In the genomic region with DNA sequence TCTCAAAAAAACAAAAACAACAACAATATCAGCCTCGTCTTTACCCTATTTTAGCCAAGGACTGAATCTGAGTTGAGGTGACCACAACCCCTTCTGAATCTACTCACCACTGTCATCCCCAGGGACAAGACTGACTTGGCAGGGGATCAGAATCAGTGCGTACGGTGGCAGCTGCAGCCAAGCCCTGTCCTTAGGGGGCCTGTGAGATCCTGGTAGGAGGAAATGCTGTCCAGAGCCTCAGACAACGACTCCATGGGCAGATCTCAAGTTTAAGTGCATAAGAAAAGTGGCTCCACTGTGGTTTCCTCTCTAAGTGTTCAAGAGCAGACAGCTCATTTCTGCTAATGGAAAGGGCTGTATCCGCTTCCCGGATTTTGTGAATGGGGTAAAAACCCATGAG, we compare ENCODE assay signal across 19 cellular contexts. TPM values are rescaled to one million over a fixed set of nuclear protein-coding genes. Genes with fewer than 3 reads are reported as not detected.
A peak's percentile ranks its signal among the peaks of the same experiment; 100 is the strongest.
DNase-seq lines count a peak whose midpoint lies in the region; ATAC-seq, FAIRE-seq and TF ChIP-seq lines count a peak whose summit lies in the region.
"Had no signal": no experiment of that assay in that cellular context is flagged by ENCODE, and none has a peak within 500 bp of the region (broad histone marks: within the 10 kb centered on the region; RNA-seq: fewer than 3 reads in every experiment).

No MANE protein-coding gene starts in this region.

- H3K4me1 Mint-ChIP-seq in endothelial cell (ENCODE audit: unreplicated experiment): no peaks in the 10 kb centered on the region
- H3K4me1 Mint-ChIP-seq: IgD-negative memory B cell had no signal

- no peaks in the 10 kb centered on the region for H3K27me3 ChIP-seq in BE2C
- no peaks in the 10 kb centered on the region for H3K27me3 ChIP-seq in tibial nerve
- H3K27me3 ChIP-seq: right lobe of liver, stomach had no signal

- no peak overlapping the region for H3K4me3 Mint-ChIP-seq in endothelial cell (ENCODE audit: unreplicated experiment)
- H3K4me3 Mint-ChIP-seq: activated naive CD8-positive, alpha-beta T cell; IgD-negative memory B cell had no signal

- H3K4me1 ChIP-seq in BE2C (no peaks in the 10 kb centered on the region; the same call in 1 of the 2 replicates), tibial nerve (no peaks in the 10 kb centered on the region)
- H3K4me1 ChIP-seq: gastroesophageal sphincter, right lobe of liver, stomach had no signal

- H3K36me3 ChIP-seq in BE2C (no peaks in the 10 kb centered on the region), tibial nerve (no peaks in the 10 kb centered on the region)
- H3K36me3 ChIP-seq: gastroesophageal sphincter, right lobe of liver, stomach had no signal

- no peak for TF ChIP-seq POLR2A in tibial nerve (IDR thresholded peaks at IDR 0.05)

- no peak for ATAC-seq in HG03039 (IDR thresholded peaks at IDR 0.05; ENCODE audit: unreplicated experiment)
- ATAC-seq: gastroesophageal sphincter, right lobe of liver had no signal

- no peak for TF ChIP-seq EP300 in tibial nerve (IDR thresholded peaks at IDR 0.05)

- WGBS in tibial nerve, 2 donors: 72 to 80% methylated on average over 6 of the region's 6 CpGs

- no peak overlapping the region for H3K4me3 ChIP-seq in BE2C (ENCODE audit: low read depth, low read length)
- H3K4me3 ChIP-seq in tibial nerve: no peak overlapping the region
- H3K4me3 ChIP-seq: gastroesophageal sphincter, right lobe of liver, stomach had no signal

- H3K9me3 Mint-ChIP-seq in endothelial cell (ENCODE audit: unreplicated experiment): no peaks in the 10 kb centered on the region
- H3K9me3 Mint-ChIP-seq: IgD-negative memory B cell had no signal

- peak; percentile 72 for FAIRE-seq in HTR-8/SVneo (lab: Jason Lieb, UNC)

- DNase-seq in BE2C: peak; percentile 75
- DNase-seq in HTR-8/SVneo (ENCODE audit: insufficient read length, low spot score): no peak
- peak; percentile 29 for DNase-seq in SK-N-DZ (ENCODE audit: low spot score)
- DNase-seq in myocyte (ENCODE audit: low read depth): peak; percentile 98
- no peak for DNase-seq in endothelial cell (ENCODE audit: low spot score)
- DNase-seq in tibial nerve (ENCODE audit: low spot score in 2 of 2): no peak
- DNase-seq in COR-L47 (lab: John Stamatoyannopoulos, UW): no peak
- DNase-seq: dermis blood vessel endothelial cell; HCEC 1CT; NK-92 treated with Interleukin-12 subunit alpha and Interleukin-12 subunit beta, amount 100 ng/mL, for 24 hours; right lobe of liver; stimulated activated CD4-positive, alpha-beta T cell treated with anti-CD3 and anti-CD28 coated beads, Interleukin-1b, Interleukin-23, amount 100 ng/mL, for 48 hours; stomach; T-helper 1 cell had no signal

- H3K27me3 Mint-ChIP-seq in endothelial cell (ENCODE audit: unreplicated experiment): peaks cover 2% of the 10 kb centered on the region

- H3K27ac ChIP-seq in tibial nerve: no peak overlapping the region
- H3K27ac ChIP-seq: gastroesophageal sphincter, right lobe of liver, RWPE1, stomach had no signal

- H3K27ac Mint-ChIP-seq in endothelial cell (ENCODE audit: unreplicated experiment): no peak overlapping the region
- H3K27ac Mint-ChIP-seq: activated naive CD8-positive, alpha-beta T cell had no signal

- TF ChIP-seq CTCF in BE2C (IDR thresholded peaks at IDR 0.05; ENCODE audit: low read depth, low read length): no peak
- TF ChIP-seq CTCF in endothelial cell (IDR thresholded peaks at IDR 0.05; ENCODE audit: unreplicated experiment): no peak
- no peak for TF ChIP-seq CTCF in tibial nerve (IDR thresholded peaks at IDR 0.05)

- no peaks in the 10 kb centered on the region for H3K36me3 Mint-ChIP-seq in endothelial cell (ENCODE audit: low read depth, unreplicated experiment)
- H3K36me3 Mint-ChIP-seq: activated naive CD8-positive, alpha-beta T cell had no signal

- H3K9me3 ChIP-seq in BE2C: no peaks in the 10 kb centered on the region
- no peaks in the 10 kb centered on the region for H3K9me3 ChIP-seq in tibial nerve
- H3K9me3 ChIP-seq: gastroesophageal sphincter, right lobe of liver, stomach had no signal

RNA-seq across cellular contexts. Expression of a gene that starts 22.4 kb away (rescaled TPM):
- polyA plus RNA-seq in BE2C (2012; ENCODE audit: insufficient read depth, insufficient read length, low read depth): 61.0 TPM
- 29.8 and 33.2 TPM in 2 replicates for polyA plus RNA-seq in SK-N-DZ (2014; cell fraction: cytosol; rRNA removed)
- 37.6 and 58.5 TPM in 2 replicates for polyA plus RNA-seq in SK-N-DZ (2014; cell fraction: nucleus; rRNA removed)
- total RNA-seq in myocyte (27.4 and 58.6 TPM in 2 replicates), endothelial cell (ENCODE audit: unreplicated experiment) (24.3 TPM), tibial nerve (10 to 100 TPM; 49.2 to 61.2 (median 53.2) TPM)
- polyA plus RNA-seq in myocyte (2012): 88.7 TPM

RNA-seq across cellular contexts. Expression of a gene that starts 53.9 kb away (rescaled TPM):
- polyA plus RNA-seq in BE2C (2012; ENCODE audit: insufficient read depth, insufficient read length, low read depth): 56.9 TPM
- 20.8 and 23.4 TPM in 2 replicates for polyA plus RNA-seq in SK-N-DZ (2014; cell fraction: cytosol; rRNA removed)
- polyA plus RNA-seq in SK-N-DZ (2014; cell fraction: nucleus; rRNA removed): 8.6 and 11.3 TPM in 2 replicates
- total RNA-seq in myocyte (25.2 and 42.1 TPM in 2 replicates), endothelial cell (ENCODE audit: unreplicated experiment) (15.6 TPM), tibial nerve (10 to 100 TPM in 3 of 4 donors, 1 to 10 TPM in 1; 8.4 to 17.6 (median 14.3) TPM)
- 22.0 TPM for polyA plus RNA-seq in myocyte (2012)

Comparison
In these comparisons a context has a peak if more than half of its experiments do, and no peak if none do; other contexts are left out.
1. DNase-seq: peak in BE2C (single experiment), SK-N-DZ (single experiment) and myocyte (single experiment); none in HTR-8/SVneo (single experiment), endothelial cell (single experiment), tibial nerve (0 of 2) and COR-L47 (single experiment).